Comparison of ENCODE assay signal across 24 cellular contexts in the genomic region with DNA sequence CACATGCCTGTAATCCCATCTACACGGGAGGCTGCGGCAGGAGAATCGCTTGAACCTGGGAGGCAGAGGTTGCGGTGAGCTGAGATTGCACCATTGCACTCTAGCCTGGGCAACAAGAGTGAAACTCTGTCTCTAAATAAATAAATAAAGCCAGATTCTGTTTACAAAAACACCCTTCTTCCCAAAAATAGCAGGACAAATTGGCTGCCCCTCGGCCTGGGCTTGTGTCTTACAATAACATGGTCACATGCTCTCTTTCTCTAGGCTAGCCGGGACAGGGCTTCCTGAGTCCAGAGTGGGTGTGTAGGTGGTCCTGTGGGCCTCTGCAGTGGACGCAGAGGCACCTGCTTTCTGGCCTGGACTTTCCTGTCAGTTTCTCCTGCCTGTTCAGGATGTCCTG. TPM values are rescaled to one million over a fixed set of nuclear protein-coding genes. Genes with fewer than 3 reads are reported as not detected.
DNase-seq lines count a peak whose midpoint lies in the region; ATAC-seq, FAIRE-seq and TF ChIP-seq lines count a peak whose summit lies in the region.
"Had no signal": no experiment of that assay in that cellular context is flagged by ENCODE, and none has a peak within 500 bp of the region (broad histone marks: within the 10 kb centered on the region; RNA-seq: fewer than 3 reads in every experiment).

No MANE protein-coding gene starts in this region.

- peaks cover 58 to 66% of the 10 kb centered on the region in 2 donors for H3K36me3 ChIP-seq in ascending aorta

- peaks cover 0 to 17% of the 10 kb centered on the region in 2 donors for H3K4me1 ChIP-seq in ascending aorta

- POLR2A ChIA-PET in activated CD8-positive, alpha-beta T cell treated with anti-CD3 and anti-CD28 coated beads for 36 hours (lab: Charles Lee) = interaction anchor here (0.6 kb wide), 1 partner anchor 394 kb away, joined by 3 read pairs; no protein-coding TSS in a partner anchor

- H3K4me3 ChIP-seq in ascending aorta = no peak overlapping the region
- H3K4me3 ChIP-seq: GM23338 had no signal

- peak overlapping the region; percentile 18 for H3K27ac Mint-ChIP-seq in activated naive CD4-positive, alpha-beta T cell treated with anti-CD3 and anti-CD28 coated beads for 36 hours
- H3K27ac Mint-ChIP-seq in activated naive CD4-positive, alpha-beta T cell treated with anti-CD3 and anti-CD28 coated beads, Interleukin-2, amount 50 U/mL, for 72 hours = peak overlapping the region in 1 of 2 donors; percentile 91
- H3K27ac Mint-ChIP-seq in activated CD8-positive, alpha-beta T cell treated with anti-CD3 and anti-CD28 coated beads for 36 hours = no peak overlapping the region
- H3K27ac Mint-ChIP-seq: GM23338 had no signal

- no peak for ATAC-seq in activated naive CD4-positive, alpha-beta T cell treated with anti-CD3 and anti-CD28 coated beads, Interleukin-2, amount 50 U/mL, for 72 hours
- ATAC-seq in activated CD8-positive, alpha-beta T cell treated with anti-CD3 and anti-CD28 coated beads for 36 hours = no peak
- ATAC-seq: GM23338 had no signal

- peak overlapping the region; percentile 38 to 49 for H3K27ac ChIP-seq in ascending aorta
- peak overlapping the region; percentile 46 for H3K27ac ChIP-seq in epithelial cell of prostate

- no peak overlapping the region for H3K4me3 Mint-ChIP-seq in activated naive CD4-positive, alpha-beta T cell treated with anti-CD3 and anti-CD28 coated beads for 36 hours
- H3K4me3 Mint-ChIP-seq in activated CD8-positive, alpha-beta T cell treated with anti-CD3 and anti-CD28 coated beads for 36 hours = no peak overlapping the region
- H3K4me3 Mint-ChIP-seq: GM23338 had no signal

- intact Hi-C loops in activated naive CD4-positive, alpha-beta T cell treated with anti-CD3 and anti-CD28 coated beads for 36 hours (cut with micrococcal nuclease) = no loop called here
- intact Hi-C loops in ascending aorta (cut with DNase I) = loop anchor here (5.0 kb wide), 1 partner anchor 37 kb away; no protein-coding TSS in a partner anchor
- intact Hi-C loops in activated CD8-positive, alpha-beta T cell treated with anti-CD3 and anti-CD28 coated beads for 36 hours (cut with micrococcal nuclease) = no loop called here

- no peaks in the 10 kb centered on the region for H3K9me3 ChIP-seq in ascending aorta
- H3K9me3 ChIP-seq: BE2C had no signal

- no peak for DNase-seq in activated naive CD4-positive, alpha-beta T cell treated with anti-CD3 and anti-CD28 coated beads for 36 hours
- DNase-seq in activated naive CD4-positive, alpha-beta T cell treated with anti-CD3 and anti-CD28 coated beads, Interleukin-2, amount 50 U/mL, for 72 hours (ENCODE audit: low spot score in 2 of 2) = no peak
- DNase-seq in ascending aorta (ENCODE audit: low spot score in 2 of 2) (no peak), epithelial cell of prostate (ENCODE audit: low read depth, low spot score) (no peak), NCI-H524 treated with DMSO at 0.1 percent for 48 hours (lab: John Stamatoyannopoulos, UW) (no peak), urothelium cell line (ENCODE audit: low spot score) (no peak)
- no peak for DNase-seq in activated CD8-positive, alpha-beta T cell treated with anti-CD3 and anti-CD28 coated beads for 36 hours
- DNase-seq: BE2C, DMS53, GDM1, HCEC 1CT, Karpas-422, NCI-H1694, NCI-H2081, NCI-H2171 treated with DMSO at 0.1 percent for 48 hours, NCI-H446, NCI-H526 treated with DMSO at 0.1 percent for 48 hours, OCI-M1, Right ventricle myocardium superior had no signal

- no peaks in the 10 kb centered on the region for H3K9me3 Mint-ChIP-seq in activated naive CD4-positive, alpha-beta T cell treated with anti-CD3 and anti-CD28 coated beads for 36 hours
- no peaks in the 10 kb centered on the region for H3K9me3 Mint-ChIP-seq in activated naive CD4-positive, alpha-beta T cell treated with anti-CD3 and anti-CD28 coated beads, Interleukin-2, amount 50 U/mL, for 72 hours
- H3K9me3 Mint-ChIP-seq in activated CD8-positive, alpha-beta T cell treated with anti-CD3 and anti-CD28 coated beads for 36 hours = no peaks in the 10 kb centered on the region
- H3K9me3 Mint-ChIP-seq: GM23338, IgD-negative memory B cell had no signal

- no peaks in the 10 kb centered on the region for H3K27me3 Mint-ChIP-seq in activated naive CD4-positive, alpha-beta T cell treated with anti-CD3 and anti-CD28 coated beads for 36 hours (ENCODE audit: low read depth)
- no peaks in the 10 kb centered on the region for H3K27me3 Mint-ChIP-seq in activated CD8-positive, alpha-beta T cell treated with anti-CD3 and anti-CD28 coated beads for 36 hours
- H3K27me3 Mint-ChIP-seq: IgD-negative memory B cell had no signal

- CTCF ChIA-PET in activated naive CD4-positive, alpha-beta T cell treated with anti-CD3 and anti-CD28 coated beads for 36 hours (lab: Charles Lee) = interaction anchor here (0.6 to 1.2 kb wide), 3 partner anchors 14 to 54 kb away, joined by 3 to 5 read pairs (median 3); no protein-coding TSS in a partner anchor
- CTCF ChIA-PET in activated CD8-positive, alpha-beta T cell treated with anti-CD3 and anti-CD28 coated beads for 36 hours (lab: Charles Lee) = interaction anchor here (1.8 to 2.5 kb wide), 2 partner anchors 14 to 53 kb away, joined by 6 to 12 read pairs; no protein-coding TSS in a partner anchor

- no peaks in the 10 kb centered on the region for H3K27me3 ChIP-seq in ascending aorta
- H3K27me3 ChIP-seq: BE2C had no signal

- H3K36me3 Mint-ChIP-seq in activated naive CD4-positive, alpha-beta T cell treated with anti-CD3 and anti-CD28 coated beads for 36 hours (ENCODE audit: low read depth) = peaks cover 13% of the 10 kb centered on the region
- H3K36me3 Mint-ChIP-seq in activated naive CD4-positive, alpha-beta T cell treated with anti-CD3 and anti-CD28 coated beads, Interleukin-2, amount 50 U/mL, for 72 hours = peaks cover 0 to 8% of the 10 kb centered on the region in 2 donors
- H3K36me3 Mint-ChIP-seq in activated CD8-positive, alpha-beta T cell treated with anti-CD3 and anti-CD28 coated beads for 36 hours (ENCODE audit: low read depth) = peaks cover 15% of the 10 kb centered on the region
- H3K36me3 Mint-ChIP-seq: IgD-negative memory B cell had no signal

- no peak for TF ChIP-seq CTCF in ascending aorta (IDR thresholded peaks at IDR 0.05)
- TF ChIP-seq CTCF in activated CD8-positive, alpha-beta T cell treated with anti-CD3 and anti-CD28 coated beads for 36 hours (IDR thresholded peaks at IDR 0.05) = no peak

- H3K4me1 Mint-ChIP-seq in activated naive CD4-positive, alpha-beta T cell treated with anti-CD3 and anti-CD28 coated beads for 36 hours (ENCODE audit: low read depth) = peaks cover 14% of the 10 kb centered on the region
- H3K4me1 Mint-ChIP-seq in activated CD8-positive, alpha-beta T cell treated with anti-CD3 and anti-CD28 coated beads for 36 hours (ENCODE audit: low read depth) = peaks cover 14% of the 10 kb centered on the region

- no peak for FAIRE-seq in urothelium cell line (lab: Jason Lieb, UNC)
- FAIRE-seq: D721Med, RCC 7860 had no signal

RNA-seq across cellular contexts. Expression of a gene that starts 3.2 kb away (rescaled TPM):
- total RNA-seq in activated naive CD4-positive, alpha-beta T cell treated with anti-CD3 and anti-CD28 coated beads for 36 hours = 10 to 100 TPM; 72.2 to 78.7 TPM
- total RNA-seq in activated naive CD4-positive, alpha-beta T cell treated with anti-CD3 and anti-CD28 coated beads, Interleukin-2, amount 50 U/mL, for 72 hours = 100 to 1,000 TPM; 108 to 117 TPM
- total RNA-seq in ascending aorta = 125 TPM
- 10 to 100 TPM; 78.7 to 90.9 TPM for total RNA-seq in activated CD8-positive, alpha-beta T cell treated with anti-CD3 and anti-CD28 coated beads for 36 hours

RNA-seq across cellular contexts. Expression of a gene that starts 15.0 kb away (rescaled TPM):
- total RNA-seq in activated naive CD4-positive, alpha-beta T cell treated with anti-CD3 and anti-CD28 coated beads for 36 hours = not detected
- under 1 TPM in 1 of 2 donors, not detected in 1; 0.78 TPM for total RNA-seq in activated naive CD4-positive, alpha-beta T cell treated with anti-CD3 and anti-CD28 coated beads, Interleukin-2, amount 50 U/mL, for 72 hours
- not detected for total RNA-seq in ascending aorta
- under 1 TPM in 1 of 2 experiments, not detected in 1; 0.83 TPM for total RNA-seq in activated CD8-positive, alpha-beta T cell treated with anti-CD3 and anti-CD28 coated beads for 36 hours
- total RNA-seq: Right ventricle myocardium superior, SK-MEL-5 had no signal

RNA-seq across cellular contexts. Expression of a gene that starts 22.2 kb away (rescaled TPM):
- 10 to 100 TPM; 43.7 to 45.8 TPM for total RNA-seq in activated naive CD4-positive, alpha-beta T cell treated with anti-CD3 and anti-CD28 coated beads for 36 hours
- total RNA-seq in activated naive CD4-positive, alpha-beta T cell treated with anti-CD3 and anti-CD28 coated beads, Interleukin-2, amount 50 U/mL, for 72 hours = 10 to 100 TPM; 49.5 to 86.4 TPM
- total RNA-seq in ascending aorta = 220 TPM
- 10 to 100 TPM; 40.4 to 42.2 TPM for total RNA-seq in activated CD8-positive, alpha-beta T cell treated with anti-CD3 and anti-CD28 coated beads for 36 hours

RNA-seq across cellular contexts. Expression of a gene that starts 22.9 kb away (rescaled TPM):
- 100 to 1,000 TPM; 165 to 171 TPM for total RNA-seq in activated naive CD4-positive, alpha-beta T cell treated with anti-CD3 and anti-CD28 coated beads for 36 hours
- 100 to 1,000 TPM; 111 to 160 TPM for total RNA-seq in activated naive CD4-positive, alpha-beta T cell treated with anti-CD3 and anti-CD28 coated beads, Interleukin-2, amount 50 U/mL, for 72 hours
- 156 TPM for total RNA-seq in ascending aorta
- total RNA-seq in activated CD8-positive, alpha-beta T cell treated with anti-CD3 and anti-CD28 coated beads for 36 hours = 100 to 1,000 TPM; 152 to 157 TPM

RNA-seq across cellular contexts. Expression of a gene that starts 23.4 kb away (rescaled TPM):
- 1 to 10 TPM; 7.1 to 8.0 TPM for total RNA-seq in activated naive CD4-positive, alpha-beta T cell treated with anti-CD3 and anti-CD28 coated beads for 36 hours
- total RNA-seq in activated naive CD4-positive, alpha-beta T cell treated with anti-CD3 and anti-CD28 coated beads, Interleukin-2, amount 50 U/mL, for 72 hours = 10 to 100 TPM in 1 of 2 donors, 1 to 10 TPM in 1; 3.5 to 11.6 TPM
- 41.0 TPM for total RNA-seq in ascending aorta
- 1 to 10 TPM; 8.4 to 8.5 TPM for total RNA-seq in activated CD8-positive, alpha-beta T cell treated with anti-CD3 and anti-CD28 coated beads for 36 hours
